ENCODE assay signal across 23 cellular contexts in the genomic region with DNA sequence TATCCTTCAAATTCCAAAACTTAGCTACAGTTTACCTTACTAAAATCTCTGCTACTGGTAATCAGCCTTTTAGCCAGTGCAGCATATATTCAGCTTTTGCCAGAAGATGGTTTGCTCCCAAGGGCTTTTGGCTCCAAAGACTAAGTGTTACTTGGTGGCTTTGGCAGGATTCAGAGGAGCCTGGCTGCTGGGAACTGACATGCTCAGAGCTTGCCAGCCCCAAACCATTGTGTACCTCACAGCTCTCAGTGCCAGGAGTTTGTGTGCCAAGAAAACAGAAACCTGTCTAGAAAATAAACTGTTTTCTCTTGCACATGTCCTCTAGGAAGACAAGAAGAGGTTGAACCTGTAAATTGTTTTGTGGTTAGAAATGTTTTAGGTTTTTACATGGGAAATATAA.
DNase-seq lines count a peak whose midpoint lies in the region; ATAC-seq, FAIRE-seq and TF ChIP-seq lines count a peak whose summit lies in the region.
"Had no signal": no experiment of that assay in that cellular context is flagged by ENCODE, and none has a peak within 500 bp of the region (broad histone marks: within the 10 kb centered on the region; RNA-seq: fewer than 3 reads in every experiment).

No MANE protein-coding gene starts in this region.

- no peak overlapping the region for H3K9ac ChIP-seq in SK-N-MC (ENCODE audit: insufficient read length)
- no peak overlapping the region for H3K9ac ChIP-seq in kidney (ENCODE audit: low read length in 2 of 2)

- H3K4me1 ChIP-seq in kidney (ENCODE audit: control insufficient read depth in 1 of 2, insufficient read depth in 1 of 2, low read depth in 1 of 2, low read length in 2 of 2) = no peaks in the 10 kb centered on the region
- H3K4me1 ChIP-seq: body of pancreas had no signal

- peak; percentile 33 for DNase-seq in MG63
- DNase-seq in SK-N-MC (ENCODE audit: low read depth, low spot score) = no peak
- peak; percentile 25 for DNase-seq in left cardiac atrium
- DNase-seq in pons (ENCODE audit: low spot score) = peak; percentile 65
- DNase-seq in kidney = no peak
- DNase-seq: activated CD4-positive, alpha-beta T cell treated with anti-CD3 and anti-CD28 coated beads for 4 hours; body of pancreas; CD8-positive, alpha-beta memory T cell; DMS79; islet precursor cell; KG1; mesendoderm; MV-4-11; natural killer cell; NCI-H2029; stimulated activated naive CD8-positive, alpha-beta T cell treated with anti-CD3 and anti-CD28 coated beads, Interleukin-15, amount 100 ng/mL, for 72 hours; SW 1271 had no signal

- TF ChIP-seq CTCF in kidney (IDR thresholded peaks at IDR 0.05; ENCODE audit: borderline replicate concordance, extremely low read depth, insufficient read depth) = no peak

- H3K27ac ChIP-seq in SK-N-MC (peak overlapping the region; percentile 11; the same call in 1 of the 2 replicates), kidney (ENCODE audit: low read depth in 2 of 2, low read length in 2 of 2) (no peak overlapping the region)
- H3K27ac ChIP-seq: body of pancreas, coronary artery, RWPE1 had no signal

- no peaks in the 10 kb centered on the region for H3K27me3 ChIP-seq in MG63
- H3K27me3 ChIP-seq: body of pancreas had no signal

- H3K36me3 ChIP-seq in MG63 = no peaks in the 10 kb centered on the region
- H3K36me3 ChIP-seq in SK-N-MC (ENCODE audit: insufficient read depth, low read length) = no peaks in the 10 kb centered on the region
- no peaks in the 10 kb centered on the region for H3K36me3 ChIP-seq in kidney (ENCODE audit: control insufficient read depth in 1 of 2, insufficient read depth in 2 of 2, low read length in 2 of 2)

- no peak for FAIRE-seq in kidney (lab: Jason Lieb, UNC)
- FAIRE-seq: H54, TTC549 had no signal

- no peak overlapping the region for H3K4me3 ChIP-seq in MG63
- no peak overlapping the region for H3K4me3 ChIP-seq in SK-N-MC
- no peak overlapping the region for H3K4me3 ChIP-seq in kidney (ENCODE audit: low read length in 2 of 2)
- H3K4me3 ChIP-seq: body of pancreas, coronary artery had no signal

- intact Hi-C loops in left cardiac atrium (cut with DNase I) = no loop called here
- intact Hi-C loops in kidney (cut with DNase I) = no loop called here

- no peaks in the 10 kb centered on the region for H3K9me3 ChIP-seq in MG63
- no peaks in the 10 kb centered on the region for H3K9me3 ChIP-seq in SK-N-MC (ENCODE audit: low read depth, low read length)
- H3K9me3 ChIP-seq in kidney (ENCODE audit: control insufficient read depth in 1 of 2, low read length in 2 of 2) = no peaks in the 10 kb centered on the region
- H3K9me3 ChIP-seq: body of pancreas had no signal

- ATAC-seq in left cardiac atrium (peak in 1 of 2 donors; percentile 42), GM19395 (IDR thresholded peaks at IDR 0.05; ENCODE audit: unreplicated experiment) (no peak), HG02678 (IDR thresholded peaks at IDR 0.05; ENCODE audit: unreplicated experiment) (no peak)
- ATAC-seq: body of pancreas; natural killer cell; stimulated activated naive CD8-positive, alpha-beta T cell treated with anti-CD3 and anti-CD28 coated beads, Interleukin-15, amount 100 ng/mL, for 72 hours had no signal

Comparison
In these comparisons a context has a peak if more than half of its experiments do, and no peak if none do; other contexts are left out.
1. DNase-seq: peak in MG63 (single experiment), left cardiac atrium (single experiment) and pons (single experiment); none in SK-N-MC (single experiment) and kidney (single experiment).